In genomic region chr5:65730910-65731309, GRCh38 we compare ENCODE assay signal across 17 cellular contexts.
"Had no signal": no experiment of that assay in that cellular context is flagged by ENCODE, and none has a peak within 500 bp of the region (broad histone marks: within the 10 kb centered on the region; RNA-seq: fewer than 3 reads in every experiment).

No MANE protein-coding gene starts in this region.

- H3K9me3 Mint-ChIP-seq: activated CD4-positive, alpha-beta memory T cell treated with anti-CD3 and anti-CD28 coated beads for 36 hours; activated T-helper 2 cell treated with anti-CD3 and anti-CD28 coated beads, Interferon-gamma antibody, Interleukin-2, Interleukin-4, amounts not matched to agents 10 μg/mL and 5 μg/mL and 100 μg/mL, durations not matched to agents 14 hours and 24 hours and 36 hours; stimulated activated effector memory CD8-positive, alpha-beta T cell treated with anti-CD3 and anti-CD28 coated beads, Interleukin-12 subunit alpha, Interleukin-12 subunit beta, amount 100 ng/mL, for 72 hours had no signal

- H3K36me3 ChIP-seq: cardiac muscle cell, esophagus muscularis mucosa, gastroesophageal sphincter, heart right ventricle, ovary, tibial nerve, uterus had no signal

- H3K27ac ChIP-seq: cardiac muscle cell, esophagus muscularis mucosa, gastroesophageal sphincter, ovary, tibial nerve, uterus had no signal

- ATAC-seq: activated CD8-positive, alpha-beta memory T cell treated with anti-CD3 and anti-CD28 coated beads, Interleukin-2, amount 10 ng/mL, durations not matched to agents 7 days and 5 days; gastroesophageal sphincter; left colon; stimulated activated effector memory CD8-positive, alpha-beta T cell treated with anti-CD3 and anti-CD28 coated beads, Interleukin-12 subunit alpha, Interleukin-12 subunit beta, amount 100 ng/mL, for 72 hours had no signal

- H3K27ac Mint-ChIP-seq: activated CD4-positive, alpha-beta memory T cell treated with anti-CD3 and anti-CD28 coated beads for 36 hours; activated CD8-positive, alpha-beta memory T cell treated with anti-CD3 and anti-CD28 coated beads, Interleukin-2, amount 10 ng/mL, durations not matched to agents 7 days and 5 days; activated T-helper 2 cell treated with anti-CD3 and anti-CD28 coated beads, Interferon-gamma antibody, Interleukin-2, Interleukin-4, amounts not matched to agents 10 μg/mL and 5 μg/mL and 100 μg/mL, durations not matched to agents 14 hours and 24 hours and 36 hours; stimulated activated effector memory CD8-positive, alpha-beta T cell treated with anti-CD3 and anti-CD28 coated beads, Interleukin-12 subunit alpha, Interleukin-12 subunit beta, amount 100 ng/mL, for 72 hours had no signal

- H3K27me3 ChIP-seq: cardiac muscle cell, esophagus muscularis mucosa, gastroesophageal sphincter, heart right ventricle, ovary, tibial nerve, uterus had no signal

- H3K27me3 Mint-ChIP-seq: activated CD4-positive, alpha-beta memory T cell treated with anti-CD3 and anti-CD28 coated beads for 36 hours; activated CD8-positive, alpha-beta memory T cell treated with anti-CD3 and anti-CD28 coated beads, Interleukin-2, amount 10 ng/mL, durations not matched to agents 7 days and 5 days; naive B cell had no signal

- H3K4me1 ChIP-seq: esophagus muscularis mucosa, gastroesophageal sphincter, tibial nerve, uterus had no signal

- DNase-seq: activated CD4-positive, alpha-beta memory T cell treated with anti-CD3 and anti-CD28 coated beads for 36 hours; activated CD4-positive, alpha-beta T cell treated with anti-CD3 and anti-CD28 coated beads for 1 hour; activated CD8-positive, alpha-beta memory T cell treated with anti-CD3 and anti-CD28 coated beads, Interleukin-2, amount 10 ng/mL, durations not matched to agents 7 days and 5 days; activated naive CD4-positive, alpha-beta T cell treated with anti-CD3 and anti-CD28 coated beads, Interleukin-2, amount 50 U/mL, for 16 hours; activated T-cell treated with anti-CD3 and anti-CD28 coated beads, Interleukin-2, amount 50 U/mL, for 1 hour; heart right ventricle; left colon; naive B cell; ovary; T-helper 9 cell; uterus had no signal

- H3K4me3 ChIP-seq: cardiac muscle cell, esophagus muscularis mucosa, gastroesophageal sphincter, heart right ventricle, ovary, tibial nerve, uterus had no signal

- H3K4me3 Mint-ChIP-seq: activated CD4-positive, alpha-beta memory T cell treated with anti-CD3 and anti-CD28 coated beads for 36 hours; activated CD8-positive, alpha-beta memory T cell treated with anti-CD3 and anti-CD28 coated beads, Interleukin-2, amount 10 ng/mL, durations not matched to agents 7 days and 5 days; stimulated activated effector memory CD8-positive, alpha-beta T cell treated with anti-CD3 and anti-CD28 coated beads, Interleukin-12 subunit alpha, Interleukin-12 subunit beta, amount 100 ng/mL, for 72 hours had no signal

- H3K36me3 Mint-ChIP-seq: naive B cell; stimulated activated effector memory CD8-positive, alpha-beta T cell treated with anti-CD3 and anti-CD28 coated beads, Interleukin-12 subunit alpha, Interleukin-12 subunit beta, amount 100 ng/mL, for 72 hours had no signal

- H3K9me3 ChIP-seq: esophagus muscularis mucosa, gastroesophageal sphincter, ovary, tibial nerve, uterus had no signal
